In genomic region chr9:19720374-19720773, GRCh38 we compare ENCODE assay signal across 10 cellular contexts.
DNase-seq lines count a peak whose midpoint lies in the region; ATAC-seq, FAIRE-seq and TF ChIP-seq lines count a peak whose summit lies in the region.
"Had no signal": no experiment of that assay in that cellular context is flagged by ENCODE, and none has a peak within 500 bp of the region (broad histone marks: within the 10 kb centered on the region; RNA-seq: fewer than 3 reads in every experiment).

No MANE protein-coding gene starts in this region.

- peak; percentile 36 for DNase-seq in EH (ENCODE audit: low read depth)
- peak; percentile 42 for DNase-seq in NB4 (ENCODE audit: low read depth)
- DNase-seq in bronchial epithelial cell (ENCODE audit: low read depth), result peak; percentile 37
- DNase-seq in lung microvascular endothelial cell (ENCODE audit: low read depth in 2 of 2), result peak; percentile 50 to 52
- DNase-seq in D341Med (ENCODE audit: low spot score), result no peak
- DNase-seq in NCI-H524 treated with DMSO at 0.1 percent for 48 hours (lab: John Stamatoyannopoulos, UW), result no peak
- DNase-seq: left ventricle myocardium inferior, NCI-H1417 treated with DMSO at 0.1 percent for 48 hours had no signal

- no peaks in the 10 kb centered on the region for H3K27me3 ChIP-seq in bronchial epithelial cell (ENCODE audit: control insufficient read depth, insufficient read depth, low read length)

- no peak for FAIRE-seq in bronchial epithelial cell (lab: Jason Lieb, UNC)

- TF ChIP-seq CTCF in NB4 (IDR thresholded peaks at IDR 0.05; ENCODE audit: low read depth, low read length) (no peak), bronchial epithelial cell (IDR thresholded peaks at IDR 0.05; ENCODE audit: insufficient read depth, low read length, severe bottlenecking) (no peak)

- ATAC-seq in HG02970 (IDR thresholded peaks at IDR 0.05; ENCODE audit: low FRiP score, unreplicated experiment), result no peak
- no peak for ATAC-seq in HG03280 (IDR thresholded peaks at IDR 0.05; ENCODE audit: unreplicated experiment)

- H3K4me3 ChIP-seq in NB4 (ENCODE audit: low read depth, low read length) (no peak overlapping the region), bronchial epithelial cell (ENCODE audit: low read depth, low read length) (no peak overlapping the region)
- H3K4me3 ChIP-seq: left ventricle myocardium inferior had no signal

- TF ChIP-seq POLR2A in NB4 (IDR thresholded peaks at IDR 0.05; ENCODE audit: extremely low read depth, insufficient read length), result no peak

- no peaks in the 10 kb centered on the region for H3K36me3 ChIP-seq in bronchial epithelial cell (ENCODE audit: control insufficient read depth, insufficient read depth, low read length)
- H3K36me3 ChIP-seq: left ventricle myocardium inferior had no signal

Comparison
In these comparisons a context has a peak if more than half of its experiments do, and no peak if none do; other contexts are left out.
1. DNase-seq: peak in EH (single experiment), NB4 (single experiment), bronchial epithelial cell (single experiment) and lung microvascular endothelial cell (2 of 2); none in D341Med (single experiment) and NCI-H524 treated with DMSO at 0.1 percent for 48 hours (single experiment).